Comparison of ENCODE assay signal across 14 cellular contexts in genomic region chrX:45765281-45765680, GRCh38.
DNase-seq lines count a peak whose midpoint lies in the region; ATAC-seq and TF ChIP-seq lines count a peak whose summit lies in the region.
"Had no signal": no experiment of that assay in that cellular context is flagged by ENCODE, and none has a peak within 500 bp of the region (broad histone marks: within the 10 kb centered on the region; RNA-seq: fewer than 3 reads in every experiment).

No MANE protein-coding gene starts in this region.

- H2AFZ ChIP-seq in smooth muscle cell (ENCODE audit: low read depth), result no peak overlapping the region

- POLR2A ChIA-PET in Panc1 (lab: Charles Lee), result no interaction called here

- H3K27me3 Mint-ChIP-seq in activated T-cell treated with anti-CD3 and anti-CD28 coated beads, Interleukin-2, amount 50 U/mL, for 4 hours (ENCODE audit: low read depth), result no peaks in the 10 kb centered on the region
- no peaks in the 10 kb centered on the region for H3K27me3 Mint-ChIP-seq in type B pancreatic cell

- H3K27me3 ChIP-seq in Panc1 (ENCODE audit: control insufficient read depth, insufficient read depth, low read length) (no peaks in the 10 kb centered on the region), smooth muscle cell (ENCODE audit: low read depth) (no peaks in the 10 kb centered on the region), left ventricle myocardium inferior (ENCODE audit: low read depth) (no peaks in the 10 kb centered on the region)
- H3K27me3 ChIP-seq in effector memory CD4-positive, alpha-beta T cell (replicated peaks; ENCODE audit: control insufficient read depth, insufficient read depth, low read length, poor library complexity, severe bottlenecking), result no peaks in the 10 kb centered on the region

- peaks cover 38% of the 10 kb centered on the region for H3K4me1 Mint-ChIP-seq in activated T-cell treated with anti-CD3 and anti-CD28 coated beads, Interleukin-2, amount 50 U/mL, for 4 hours (ENCODE audit: low read depth)
- peaks cover 7% of the 10 kb centered on the region for H3K4me1 Mint-ChIP-seq in type B pancreatic cell (ENCODE audit: unreplicated experiment)

- BruUV-seq in Panc1 (replicated peaks; lab: Mats Ljungman, UMichigan), result no TSS peak

- no peak for DNase-seq in activated T-cell treated with anti-CD3 and anti-CD28 coated beads, Interleukin-2, amount 50 U/mL, for 4 hours
- DNase-seq in activated T-cell treated with anti-CD3 and anti-CD28 coated beads, Interleukin-2, amount 50 U/mL, for 1 hour, result no peak
- DNase-seq in Panc1 (ENCODE audit: low read depth, low spot score), result no peak
- DNase-seq in effector memory CD4-positive, alpha-beta T cell, result no peak
- no peak for DNase-seq in smooth muscle cell (lab: John Stamatoyannopoulos, UW; ENCODE audit: unreplicated experiment)
- DNase-seq in islet precursor cell, result no peak
- DNase-seq in type B pancreatic cell (ENCODE audit: extremely low spot score, unreplicated experiment), result no peak
- DNase-seq in left ventricle myocardium inferior, result no peak
- DNase-seq: AML-193, head of caudate nucleus, NCI-H2029, posterior cingulate gyrus, T1000 had no signal

- H3K4me3 ChIP-seq in Panc1 (ENCODE audit: low read depth in 2 of 2, low read length in 2 of 2), result peak overlapping the region; percentile 21 to 54; a peak in 2 of 4 replicates
- no peak overlapping the region for H3K4me3 ChIP-seq in effector memory CD4-positive, alpha-beta T cell (ENCODE audit: insufficient read depth, low read depth, low read length, poor library complexity, severe bottlenecking)
- no peak overlapping the region for H3K4me3 ChIP-seq in smooth muscle cell
- H3K4me3 ChIP-seq in left ventricle myocardium inferior, result no peak overlapping the region

- H3K9me3 ChIP-seq in Panc1 (ENCODE audit: control insufficient read depth, insufficient read depth, low read depth, low read length), result no peaks in the 10 kb centered on the region
- H3K9me3 ChIP-seq in effector memory CD4-positive, alpha-beta T cell (ENCODE audit: control insufficient read depth, low read length), result no peaks in the 10 kb centered on the region
- H3K9me3 ChIP-seq in smooth muscle cell (replicated peaks; ENCODE audit: low read depth), result no peaks in the 10 kb centered on the region
- no peaks in the 10 kb centered on the region for H3K9me3 ChIP-seq in left ventricle myocardium inferior (replicated peaks)

- H3K79me2 ChIP-seq in smooth muscle cell (ENCODE audit: low read depth), result peaks cover 87% of the 10 kb centered on the region

- no peaks in the 10 kb centered on the region for H3K9me3 Mint-ChIP-seq in activated T-cell treated with anti-CD3 and anti-CD28 coated beads, Interleukin-2, amount 50 U/mL, for 4 hours
- H3K9me3 Mint-ChIP-seq in type B pancreatic cell, result no peaks in the 10 kb centered on the region
- H3K9me3 Mint-ChIP-seq: dendritic cell treated with granulocyte-macrophage colony-stimulating factor and Interleukin-4, amounts not matched to agents 40 ng/mL and 50 ng/mL, for 4 days had no signal

- no peak overlapping the region for H3K9ac ChIP-seq in smooth muscle cell (ENCODE audit: low read depth)

- H3K4me1 ChIP-seq in Panc1 (ENCODE audit: control insufficient read depth, insufficient read depth, low read length) (peaks cover 23% of the 10 kb centered on the region), smooth muscle cell (ENCODE audit: low read depth) (no peaks in the 10 kb centered on the region), left ventricle myocardium inferior (no peaks in the 10 kb centered on the region)
- peaks cover 7% of the 10 kb centered on the region for H3K4me1 ChIP-seq in effector memory CD4-positive, alpha-beta T cell (ENCODE audit: control insufficient read depth, insufficient read depth, low read length, poor library complexity, severe bottlenecking)

- H3K36me3 Mint-ChIP-seq in activated T-cell treated with anti-CD3 and anti-CD28 coated beads, Interleukin-2, amount 50 U/mL, for 4 hours (ENCODE audit: insufficient read depth), result peaks cover 41% of the 10 kb centered on the region
- peaks cover 14% of the 10 kb centered on the region for H3K36me3 Mint-ChIP-seq in type B pancreatic cell

- H3K36me3 ChIP-seq in Panc1 (ENCODE audit: control insufficient read depth, insufficient read depth, low read length) (peaks cover 6% of the 10 kb centered on the region; the same call in 1 of the 2 replicates), smooth muscle cell (ENCODE audit: low read depth) (no peaks in the 10 kb centered on the region), left ventricle myocardium inferior (no peaks in the 10 kb centered on the region)
- no peaks in the 10 kb centered on the region for H3K36me3 ChIP-seq in effector memory CD4-positive, alpha-beta T cell (ENCODE audit: control insufficient read depth, insufficient read depth, low read length)

- H3K4me3 Mint-ChIP-seq in activated T-cell treated with anti-CD3 and anti-CD28 coated beads, Interleukin-2, amount 50 U/mL, for 4 hours, result peak overlapping the region; percentile 94
- no peak overlapping the region for H3K4me3 Mint-ChIP-seq in type B pancreatic cell
- H3K4me3 Mint-ChIP-seq: dendritic cell treated with granulocyte-macrophage colony-stimulating factor and Interleukin-4, amounts not matched to agents 40 ng/mL and 50 ng/mL, for 4 days had no signal

- TF ChIP-seq CTCF in Panc1 (IDR thresholded peaks at IDR 0.05) (no peak), smooth muscle cell (IDR thresholded peaks at IDR 0.05; ENCODE audit: borderline replicate concordance, insufficient read depth, poor library complexity, severe bottlenecking) (no peak), type B pancreatic cell (conservative IDR thresholded peaks at IDR 0.05) (no peak), left ventricle myocardium inferior (IDR thresholded peaks at IDR 0.05; ENCODE audit: borderline replicate concordance) (no peak)

- ATAC-seq in activated T-cell treated with anti-CD3 and anti-CD28 coated beads, Interleukin-2, amount 50 U/mL, for 4 hours, result no peak
- ATAC-seq in Panc1, result no peak

- in situ Hi-C loops in Panc1 (cut with HindIII; ENCODE audit: low pct_unique_long_range_greater_than_20kb, low sequenced_read_pairs), result no loop called here

- peaks cover under 1% of the 10 kb centered on the region for H3F3A ChIP-seq in smooth muscle cell (ENCODE audit: low read depth)

- 20% methylated on average over 1 of the region's 1 CpG for WGBS in smooth muscle cell (ENCODE audit: low lambda C conversion rate)

- no peak overlapping the region for H3K27ac Mint-ChIP-seq in type B pancreatic cell
- H3K27ac Mint-ChIP-seq: dendritic cell treated with granulocyte-macrophage colony-stimulating factor and Interleukin-4, amounts not matched to agents 40 ng/mL and 50 ng/mL, for 4 days had no signal

- CTCF ChIA-PET in Panc1 (lab: Charles Lee), result no interaction called here

- intact Hi-C loops in Panc1 (cut with micrococcal nuclease; ENCODE audit: unreplicated experiment) (no loop called here), left ventricle myocardium inferior (cut with micrococcal nuclease) (no loop called here)

- peak overlapping the region; percentile 84 for H3K4me2 ChIP-seq in smooth muscle cell

- H3K27ac ChIP-seq in Panc1 (ENCODE audit: low read length) (peak overlapping the region; percentile 61; the same call in 1 of the 2 replicates), smooth muscle cell (ENCODE audit: low read depth) (peak overlapping the region; percentile 85), left ventricle myocardium inferior (replicated peaks) (no peak overlapping the region)
- peak overlapping the region; percentile 39 for H3K27ac ChIP-seq in effector memory CD4-positive, alpha-beta T cell (ENCODE audit: insufficient read depth, low read length, poor library complexity, severe bottlenecking)

- peaks cover 46% of the 10 kb centered on the region for H4K20me1 ChIP-seq in smooth muscle cell (ENCODE audit: low read depth)

Comparison
In these comparisons a context has a peak if more than half of its experiments do, and no peak if none do; other contexts are left out.
1. H3K4me3 ChIP-seq: peak in Panc1 (2 of 2); none in effector memory CD4-positive, alpha-beta T cell (single experiment), smooth muscle cell (single experiment) and left ventricle myocardium inferior (single experiment).